9 cellular contexts compared by ENCODE assay signal in the genomic region with DNA sequence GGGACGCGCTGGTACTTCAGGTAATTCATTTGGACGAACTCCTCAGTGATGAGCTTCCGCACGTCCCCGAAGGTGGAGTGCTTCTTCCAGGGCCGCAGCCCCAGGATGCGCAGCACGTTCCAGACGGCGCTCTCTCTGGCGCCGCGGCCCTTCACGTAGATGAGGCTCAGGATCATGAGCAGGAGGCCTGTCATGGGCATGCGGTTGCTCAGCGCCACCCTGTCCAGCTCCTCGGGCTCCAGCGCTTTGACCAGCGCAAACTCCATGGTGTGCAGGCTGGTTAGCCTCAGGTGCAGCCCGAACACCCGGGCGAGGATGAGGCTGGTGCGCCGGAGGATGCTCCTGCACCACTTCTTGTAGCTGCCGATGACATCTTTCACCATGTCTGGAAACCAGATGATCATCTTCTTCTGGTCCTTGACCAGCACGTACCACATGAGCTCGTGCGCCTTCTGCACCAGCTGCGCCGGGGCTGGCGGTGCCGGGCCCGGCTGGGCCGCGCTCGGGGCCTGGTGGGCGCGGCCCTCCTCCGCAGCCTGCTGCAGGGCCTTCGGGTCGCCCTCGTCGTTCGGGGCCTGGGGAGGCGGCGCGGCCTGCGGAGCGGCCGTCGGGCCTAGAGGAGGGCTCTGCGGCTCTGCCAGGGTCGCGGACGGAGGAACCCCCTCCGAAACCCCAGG. TPM values are rescaled to one million over a fixed set of nuclear protein-coding genes. Genes with fewer than 3 reads are reported as not detected.
A peak's percentile ranks its signal among the peaks of the same experiment; 100 is the strongest.
DNase-seq lines count a peak whose midpoint lies in the region; TF ChIP-seq lines count a peak whose summit lies in the region.
"Had no signal": no experiment of that assay in that cellular context is flagged by ENCODE, and none has a peak within 500 bp of the region (broad histone marks: within the 10 kb centered on the region; RNA-seq: fewer than 3 reads in every experiment).

No MANE protein-coding gene starts in this region.

- H3K9me3 ChIP-seq in esophagus squamous epithelium: no peaks in the 10 kb centered on the region
- no peaks in the 10 kb centered on the region for H3K9me3 ChIP-seq in mucosa of rectum (ENCODE audit: control insufficient read depth in 2 of 2, low read length in 2 of 2)
- H3K9me3 ChIP-seq in transverse colon: no peaks in the 10 kb centered on the region
- no peaks in the 10 kb centered on the region for H3K9me3 ChIP-seq in CD4-positive, alpha-beta memory T cell (ENCODE audit: control insufficient read depth in 1 of 2, low read length in 2 of 2)

- H3K27ac ChIP-seq in esophagus squamous epithelium (peak overlapping the region in 2 of 4 donors; percentile 25 to 62), mucosa of rectum (ENCODE audit: low read depth in 2 of 2, low read length in 2 of 2) (no peak overlapping the region), transverse colon (peak overlapping the region; percentile 52 to 63 (median 58))
- no peak overlapping the region for H3K27ac ChIP-seq in CD4-positive, alpha-beta memory T cell (ENCODE audit: low read depth, low read length)

- 35 to 55% methylated on average over 12 to 22 of the region's 57 CpGs for WGBS in esophagus squamous epithelium, 2 donors
- 30 to 65% methylated on average over 2 to 35 of the region's 57 CpGs for WGBS in transverse colon (ENCODE audit: low coverage in 1 of 2), 2 donors

- H3K36me3 ChIP-seq in esophagus squamous epithelium (no peaks in the 10 kb centered on the region), mucosa of rectum (ENCODE audit: control insufficient read depth in 2 of 2, insufficient read depth in 2 of 2, low read length in 2 of 2) (no peaks in the 10 kb centered on the region), transverse colon (no peaks in the 10 kb centered on the region)
- no peaks in the 10 kb centered on the region for H3K36me3 ChIP-seq in CD4-positive, alpha-beta memory T cell (ENCODE audit: insufficient read depth, low read length)

- intact Hi-C loops in esophagus squamous epithelium (cut with DNase I): no loop called here
- intact Hi-C loops in transverse colon (cut with DNase I; ENCODE audit: low total_unique reads): no loop called here
- intact Hi-C loops in CD4-positive, alpha-beta memory T cell (cut with micrococcal nuclease): no loop called here

- peak overlapping the region; percentile 24 to 60 for H3K9ac ChIP-seq in mucosa of rectum (ENCODE audit: low read depth in 1 of 2, low read length in 2 of 2)

- DNase-seq in activated CD4-positive, alpha-beta T cell treated with anti-CD3 and anti-CD28 coated beads, Interleukin-2, amount 10 ng/mL, durations not matched to agents 7 days and 5 days: no peak
- DNase-seq in activated CD4-positive, alpha-beta T cell treated with anti-CD3 and anti-CD28 coated beads, Interleukin-2, amount 50 U/mL, for 4 hours: no peak
- DNase-seq in esophagus squamous epithelium (lab: John Stamatoyannopoulos, UW): no peak
- DNase-seq in transverse colon: no peak
- DNase-seq in NK-92 (lab: John Stamatoyannopoulos, UW; ENCODE audit: unreplicated experiment): no peak
- DNase-seq in CD4-positive, alpha-beta memory T cell: no peak
- DNase-seq in GOT3 (lab: John Stamatoyannopoulos, UW): no peak
- DNase-seq: activated CD8-positive, alpha-beta memory T cell treated with anti-CD3 and anti-CD28 coated beads, Interleukin-2, amount 50 U/mL, for 4 hours had no signal

- TF ChIP-seq POLR2A in esophagus squamous epithelium (IDR thresholded peaks at IDR 0.05): no peak
- TF ChIP-seq POLR2A in transverse colon (IDR thresholded peaks at IDR 0.05): no peak

- H3K4me3 ChIP-seq in esophagus squamous epithelium (peak overlapping the region; percentile 35 to 71 (median 52)), mucosa of rectum (ENCODE audit: low read length in 2 of 2) (peak overlapping the region; percentile 72 to 73), transverse colon (peak overlapping the region; percentile 42 to 62 (median 50))
- H3K4me3 ChIP-seq in CD4-positive, alpha-beta memory T cell (ENCODE audit: low read length in 2 of 2): no peak overlapping the region

- no peaks in the 10 kb centered on the region for H3K27me3 Mint-ChIP-seq in activated CD4-positive, alpha-beta T cell treated with anti-CD3 and anti-CD28 coated beads, Interleukin-2, amount 10 ng/mL, durations not matched to agents 7 days and 5 days
- H3K27me3 Mint-ChIP-seq in CD4-positive, alpha-beta memory T cell: peaks cover 0 to 1% of the 10 kb centered on the region in 2 donors

- CTCF ChIA-PET in activated CD4-positive, alpha-beta T cell treated with anti-CD3 and anti-CD28 coated beads, Interleukin-2, amount 10 ng/mL, durations not matched to agents 7 days and 5 days (lab: Charles Lee): no interaction called here
- CTCF ChIA-PET in CD4-positive, alpha-beta memory T cell (lab: Charles Lee; ENCODE audit: partially characterized antibody): no interaction called here

- TF ChIP-seq CTCF in esophagus squamous epithelium (IDR thresholded peaks at IDR 0.05): no peak
- TF ChIP-seq CTCF in transverse colon (IDR thresholded peaks at IDR 0.05): no peak

- in situ Hi-C loops in transverse colon (cut with MboI; ENCODE audit: low pct_ligation_motif_present in 1 of 4, low pct_unique_long_range_greater_than_20kb in 1 of 4, low sequenced_read_pairs in 3 of 4): loop anchor here in 1 of 4 donors (25.0 kb wide), 1 partner anchor 99 kb away; no protein-coding TSS in a partner anchor

- H3K27me3 ChIP-seq in esophagus squamous epithelium (no peaks in the 10 kb centered on the region), mucosa of rectum (ENCODE audit: control insufficient read depth in 2 of 2, insufficient read depth in 2 of 2, low read length in 2 of 2) (no peaks in the 10 kb centered on the region), transverse colon (no peaks in the 10 kb centered on the region)
- no peaks in the 10 kb centered on the region for H3K27me3 ChIP-seq in CD4-positive, alpha-beta memory T cell (ENCODE audit: insufficient read depth, low read length)

- POLR2A ChIA-PET in activated CD4-positive, alpha-beta T cell treated with anti-CD3 and anti-CD28 coated beads, Interleukin-2, amount 10 ng/mL, durations not matched to agents 7 days and 5 days (lab: Charles Lee): no interaction called here
- POLR2A ChIA-PET in CD4-positive, alpha-beta memory T cell (lab: Charles Lee; ENCODE audit: partially characterized antibody): no interaction called here

- no peak for TF ChIP-seq EP300 in transverse colon (IDR thresholded peaks at IDR 0.05; ENCODE audit: low read depth)

- no peak overlapping the region for H3K27ac Mint-ChIP-seq in activated CD4-positive, alpha-beta T cell treated with anti-CD3 and anti-CD28 coated beads, Interleukin-2, amount 10 ng/mL, durations not matched to agents 7 days and 5 days
- no peak overlapping the region for H3K27ac Mint-ChIP-seq in CD4-positive, alpha-beta memory T cell

- no peaks in the 10 kb centered on the region for H3K4me1 Mint-ChIP-seq in activated CD4-positive, alpha-beta T cell treated with anti-CD3 and anti-CD28 coated beads, Interleukin-2, amount 10 ng/mL, durations not matched to agents 7 days and 5 days
- H3K4me1 Mint-ChIP-seq in CD4-positive, alpha-beta memory T cell: no peaks in the 10 kb centered on the region

- no peaks in the 10 kb centered on the region for H3K36me3 Mint-ChIP-seq in activated CD4-positive, alpha-beta T cell treated with anti-CD3 and anti-CD28 coated beads, Interleukin-2, amount 10 ng/mL, durations not matched to agents 7 days and 5 days (ENCODE audit: low read depth)
- H3K36me3 Mint-ChIP-seq in CD4-positive, alpha-beta memory T cell: no peaks in the 10 kb centered on the region

- H3K4me1 ChIP-seq in esophagus squamous epithelium (peaks cover 0 to 14% (median 0%) of the 10 kb centered on the region in 3 donors), mucosa of rectum (ENCODE audit: control insufficient read depth in 2 of 2, insufficient read depth in 2 of 2, low read length in 2 of 2) (no peaks in the 10 kb centered on the region), transverse colon (no peaks in the 10 kb centered on the region)
- H3K4me1 ChIP-seq in CD4-positive, alpha-beta memory T cell (ENCODE audit: insufficient read depth, low read length): no peaks in the 10 kb centered on the region

- peaks cover 5% of the 10 kb centered on the region for H3K9me3 Mint-ChIP-seq in activated CD4-positive, alpha-beta T cell treated with anti-CD3 and anti-CD28 coated beads, Interleukin-2, amount 10 ng/mL, durations not matched to agents 7 days and 5 days
- peaks cover 0 to 7% (median 4%) of the 10 kb centered on the region in 8 donors for H3K9me3 Mint-ChIP-seq in CD4-positive, alpha-beta memory T cell

- peak overlapping the region; percentile 10 for H3K4me3 Mint-ChIP-seq in activated CD4-positive, alpha-beta T cell treated with anti-CD3 and anti-CD28 coated beads, Interleukin-2, amount 10 ng/mL, durations not matched to agents 7 days and 5 days
- H3K4me3 Mint-ChIP-seq in CD4-positive, alpha-beta memory T cell: no peak overlapping the region

RNA-seq across cellular contexts. Expression of gene NDN, which starts 0.5 kb away (rescaled TPM):
- total RNA-seq in activated CD4-positive, alpha-beta T cell treated with anti-CD3 and anti-CD28 coated beads, Interleukin-2, amount 10 ng/mL, durations not matched to agents 7 days and 5 days: 1 to 10 TPM; 2.4 to 2.9 TPM
- 10 to 100 TPM; 10.5 to 41.0 (median 32.3) TPM for total RNA-seq in esophagus squamous epithelium
- total RNA-seq in transverse colon: 10 to 100 TPM; 21.4 to 66.7 (median 31.1) TPM
- total RNA-seq in CD4-positive, alpha-beta memory T cell: under 1 TPM in 1 of 2 experiments, not detected in 1; 0.19 TPM
- polyA plus RNA-seq in CD4-positive, alpha-beta memory T cell: under 1 TPM in 1 of 2 donors, not detected in 1; 0.73 TPM

RNA-seq across cellular contexts. Expression of gene MAGEL2, which starts 38.9 kb away (rescaled TPM):
- not detected for total RNA-seq in activated CD4-positive, alpha-beta T cell treated with anti-CD3 and anti-CD28 coated beads, Interleukin-2, amount 10 ng/mL, durations not matched to agents 7 days and 5 days
- total RNA-seq in esophagus squamous epithelium: under 1 TPM in 3 of 4 donors, not detected in 1; 0.04 to 0.19 (median 0.06) TPM
- total RNA-seq in transverse colon: 1 to 10 TPM in 1 of 4 donors, under 1 TPM in 2, not detected in 1; 0.14 to 4.5 (median 0.80) TPM
- total RNA-seq in CD4-positive, alpha-beta memory T cell: not detected
- not detected for polyA plus RNA-seq in CD4-positive, alpha-beta memory T cell

Comparison
In these comparisons a context has a peak if more than half of its experiments do, and no peak if none do; other contexts are left out.
1. H3K27ac ChIP-seq: peak in transverse colon (4 of 4); none in mucosa of rectum (0 of 2) and CD4-positive, alpha-beta memory T cell (single experiment).
2. H3K4me3 ChIP-seq: peak in esophagus squamous epithelium (4 of 4), mucosa of rectum (2 of 2) and transverse colon (4 of 4); none in CD4-positive, alpha-beta memory T cell (0 of 2).